9 cellular contexts compared by ENCODE assay signal in genomic region chr4:119238068-119238722, GRCh38. TPM values are rescaled to one million over a fixed set of nuclear protein-coding genes. Genes with fewer than 3 reads are reported as not detected.
A peak's percentile ranks its signal among the peaks of the same experiment; 100 is the strongest.
DNase-seq lines count a peak whose midpoint lies in the region; ATAC-seq and TF ChIP-seq lines count a peak whose summit lies in the region.
"Had no signal": no experiment of that assay in that cellular context is flagged by ENCODE, and none has a peak within 500 bp of the region (broad histone marks: within the 10 kb centered on the region; RNA-seq: fewer than 3 reads in every experiment).

No MANE protein-coding gene starts in this region.

- no peak overlapping the region for H3K4me3 ChIP-seq in tibial nerve

- 71 to 76% methylated on average over 4 of the region's 4 CpGs for WGBS in tibial nerve, 2 donors

- peaks cover 46% of the 10 kb centered on the region for H3K4me1 Mint-ChIP-seq in activated T-cell treated with anti-CD3 and anti-CD28 coated beads, Interleukin-2, amount 50 U/mL, for 24 hours (ENCODE audit: low read depth)
- peaks cover 39% of the 10 kb centered on the region for H3K4me1 Mint-ChIP-seq in T-helper 17 cell

- H3K9me3 ChIP-seq in T-helper 17 cell (ENCODE audit: control insufficient read depth, low read length, poor library complexity, severe bottlenecking) (no peaks in the 10 kb centered on the region), tibial nerve (no peaks in the 10 kb centered on the region)

- ATAC-seq in HG02798 (IDR thresholded peaks at IDR 0.05; ENCODE audit: poor library complexity, unreplicated experiment) (peak; percentile 98), T-helper 17 cell (peak; percentile 42)

- no peak for TF ChIP-seq EP300 in tibial nerve (IDR thresholded peaks at IDR 0.05)

- H3K4me3 Mint-ChIP-seq in activated T-cell treated with anti-CD3 and anti-CD28 coated beads, Interleukin-2, amount 50 U/mL, for 24 hours: peak overlapping the region; percentile 42
- peak overlapping the region; percentile 64 for H3K4me3 Mint-ChIP-seq in T-helper 17 cell

- H3K9me3 Mint-ChIP-seq in activated T-cell treated with anti-CD3 and anti-CD28 coated beads, Interleukin-2, amount 50 U/mL, for 24 hours: no peaks in the 10 kb centered on the region

- TF ChIP-seq CTCF in tibial nerve (IDR thresholded peaks at IDR 0.05): no peak

- H3K4me1 ChIP-seq in tibial nerve: peaks cover 0 to 68% (median 4%) of the 10 kb centered on the region in 4 donors

- no peak for TF ChIP-seq POLR2A in tibial nerve (IDR thresholded peaks at IDR 0.05)

- no peaks in the 10 kb centered on the region for H3K27me3 ChIP-seq in tibial nerve

- DNase-seq in activated T-cell treated with anti-CD3 and anti-CD28 coated beads, Interleukin-2, amount 50 U/mL, for 24 hours: no peak
- no peak for DNase-seq in activated T-cell treated with anti-CD3 and anti-CD28 coated beads, Interleukin-2, amount 50 U/mL, for 1 hour
- DNase-seq in T-helper 17 cell (no peak), superior temporal gyrus (ENCODE audit: extremely low spot score) (no peak), tibial nerve (ENCODE audit: low spot score in 2 of 2) (no peak), SIG-M5 treated with dmso at 0.1 percent for 504 hours (lab: John Stamatoyannopoulos, UW; ENCODE audit: unreplicated experiment) (no peak)
- peak; percentile 34 for DNase-seq in stimulated activated CD8-positive, alpha-beta memory T cell treated with anti-CD3 and anti-CD28 coated beads, Interleukin-4, amount 100 ng/mL, for 48 hours
- DNase-seq: RPMI8226 had no signal

- peaks cover 0 to 82% (median 0%) of the 10 kb centered on the region in 3 donors for H3K36me3 ChIP-seq in tibial nerve

- no peaks in the 10 kb centered on the region for H3K27me3 Mint-ChIP-seq in activated T-cell treated with anti-CD3 and anti-CD28 coated beads, Interleukin-2, amount 50 U/mL, for 24 hours
- no peaks in the 10 kb centered on the region for H3K27me3 Mint-ChIP-seq in T-helper 17 cell

- H3K27ac ChIP-seq in tibial nerve: no peak overlapping the region

- peaks cover 56% of the 10 kb centered on the region for H3K36me3 Mint-ChIP-seq in activated T-cell treated with anti-CD3 and anti-CD28 coated beads, Interleukin-2, amount 50 U/mL, for 24 hours (ENCODE audit: low read depth)
- H3K36me3 Mint-ChIP-seq in T-helper 17 cell (ENCODE audit: low read depth): peaks cover 5% of the 10 kb centered on the region

- H3K27ac Mint-ChIP-seq in activated T-cell treated with anti-CD3 and anti-CD28 coated beads, Interleukin-2, amount 50 U/mL, for 24 hours: peak overlapping the region; percentile 97
- peak overlapping the region; percentile 79 for H3K27ac Mint-ChIP-seq in T-helper 17 cell

RNA-seq across cellular contexts. Expression of gene USP53, which starts 25.7 kb away (rescaled TPM):
- total RNA-seq in T-helper 17 cell (10 to 100 TPM; 22.4 to 22.9 TPM), tibial nerve (100 to 1,000 TPM; 549 to 892 (median 654) TPM)

Comparison
In these comparisons a context has a peak if more than half of its experiments do, and no peak if none do; other contexts are left out.
1. RNA of gene USP53, which starts 25.7 kb away (total RNA-seq): 549 to 892 TPM in tibial nerve; 22.4 to 22.9 TPM in T-helper 17 cell; every median in the first group is over 10 times any median in the second.